In genomic region chr14:64705406-64706118, GRCh38 we compare ENCODE assay signal across 8 cellular contexts. TPM values are rescaled to one million over a fixed set of nuclear protein-coding genes. Genes with fewer than 3 reads are reported as not detected.
A peak's percentile ranks its signal among the peaks of the same experiment; 100 is the strongest.
DNase-seq lines count a peak whose midpoint lies in the region; ATAC-seq, FAIRE-seq and TF ChIP-seq lines count a peak whose summit lies in the region.

No MANE protein-coding gene starts in this region.

- peaks cover 40 to 52% of the 10 kb centered on the region in 2 donors for H3K4me1 ChIP-seq in kidney (ENCODE audit: control insufficient read depth in 1 of 2, insufficient read depth in 1 of 2, low read depth in 1 of 2, low read length in 2 of 2)
- H3K4me1 ChIP-seq in spleen: peaks cover 22 to 88% (median 80%) of the 10 kb centered on the region in 6 donors

- H3K27ac ChIP-seq in brain microvascular endothelial cell (no peak overlapping the region), kidney (ENCODE audit: low read depth in 2 of 2, low read length in 2 of 2) (peak overlapping the region; percentile 93 to 95), spleen (peak overlapping the region; percentile 73 to 97 (median 93))

- TF ChIP-seq CTCF in LNCaP clone FGC (IDR thresholded peaks at IDR 0.05; ENCODE audit: control insufficient read depth, extremely low read depth, insufficient read depth) (no peak), brain microvascular endothelial cell (IDR thresholded peaks at IDR 0.05; ENCODE audit: low read depth, low read length, missing control alignments) (no peak), kidney (IDR thresholded peaks at IDR 0.05; ENCODE audit: borderline replicate concordance, extremely low read depth, insufficient read depth) (no peak), spleen (IDR thresholded peaks at IDR 0.05 in 8 of 11, conservative IDR thresholded peaks at IDR 0.05 in 3 of 11) (no peak)

- WGBS in spleen, 5 donors: 7 to 15% (median 12%) methylated on average over 16 to 17 of the region's 17 CpGs

- H3K27me3 ChIP-seq in brain microvascular endothelial cell (replicated peaks) (no peaks in the 10 kb centered on the region), spleen (replicated peaks in 1 of 7) (peaks cover 0 to 57% (median 18%) of the 10 kb centered on the region in 7 donors)

- TF ChIP-seq POLR2A in spleen (IDR thresholded peaks at IDR 0.05): no peak

- H3K4me3 ChIP-seq in LNCaP clone FGC (ENCODE audit: low read depth, low read length) (peak overlapping the region; percentile 90), brain microvascular endothelial cell (ENCODE audit: low read depth, low read length) (peak overlapping the region; percentile 74), kidney (ENCODE audit: low read length in 2 of 2) (peak overlapping the region; percentile 65 to 78), spleen (peak overlapping the region; percentile 42 to 81 (median 74))

- FAIRE-seq in kidney (lab: Jason Lieb, UNC): no peak

- peak overlapping the region; percentile 44 to 72 for H3K9ac ChIP-seq in kidney (ENCODE audit: low read length in 2 of 2)

- H3K36me3 ChIP-seq in brain microvascular endothelial cell (replicated peaks) (no peaks in the 10 kb centered on the region), kidney (ENCODE audit: control insufficient read depth in 1 of 2, insufficient read depth in 2 of 2, low read length in 2 of 2) (no peaks in the 10 kb centered on the region), spleen (no peaks in the 10 kb centered on the region)

- no peaks in the 10 kb centered on the region for H3K9me3 ChIP-seq in kidney (ENCODE audit: control insufficient read depth in 1 of 2, low read length in 2 of 2)
- no peaks in the 10 kb centered on the region for H3K9me3 ChIP-seq in spleen

- intact Hi-C loops in kidney (cut with DNase I) (no loop called here), spleen (cut with DNase I; ENCODE audit: low total_unique reads) (no loop called here)

- DNase-seq in C1 segment of cervical spinal cord (lab: John Stamatoyannopoulos, UW) (peak in 8 of 14 donors; percentile 37 to 85 (median 64)), LNCaP clone FGC (ENCODE audit: low read depth) (no peak), brain microvascular endothelial cell (no peak), kidney (peak; percentile 78), spleen (peak; percentile 84), SW 1271 (lab: John Stamatoyannopoulos, UW) (no peak), DMS153 (lab: John Stamatoyannopoulos, UW) (no peak)

- in situ Hi-C loops in brain microvascular endothelial cell (cut with HindIII; ENCODE audit: low pct_ligation_motif_present, low sequenced_read_pairs): no loop called here

- ATAC-seq in GM21515 (IDR thresholded peaks at IDR 0.05; ENCODE audit: unreplicated experiment): no peak

RNA-seq across cellular contexts. Expression of gene PLEKHG3, which starts 1.3 kb away (rescaled TPM):
- 127 TPM for total RNA-seq in kidney
- 51.9 TPM for polyA plus RNA-seq in kidney (ENCODE audit: insufficient read depth, low read depth, low replicate concordance)
- 10 to 100 TPM; 31.5 to 77.7 (median 56.2) TPM for total RNA-seq in spleen
- 10 to 100 TPM in 2 of 3 donors, 1 to 10 TPM in 1; 4.5 to 17.1 (median 12.3) TPM for polyA plus RNA-seq in spleen

Comparison
In these comparisons a context has a peak if more than half of its experiments do, and no peak if none do; other contexts are left out.
1. DNase-seq: peak in C1 segment of cervical spinal cord (8 of 14), kidney (single experiment) and spleen (single experiment); none in LNCaP clone FGC (single experiment), brain microvascular endothelial cell (single experiment), SW 1271 (0 of 2) and DMS153 (single experiment).
2. Peak in every context shown above with its lines, with median percentiles within 50 percentile points of each other: H3K4me3 ChIP-seq.